ENCODE assay signal across 8 cellular contexts in the genomic region with DNA sequence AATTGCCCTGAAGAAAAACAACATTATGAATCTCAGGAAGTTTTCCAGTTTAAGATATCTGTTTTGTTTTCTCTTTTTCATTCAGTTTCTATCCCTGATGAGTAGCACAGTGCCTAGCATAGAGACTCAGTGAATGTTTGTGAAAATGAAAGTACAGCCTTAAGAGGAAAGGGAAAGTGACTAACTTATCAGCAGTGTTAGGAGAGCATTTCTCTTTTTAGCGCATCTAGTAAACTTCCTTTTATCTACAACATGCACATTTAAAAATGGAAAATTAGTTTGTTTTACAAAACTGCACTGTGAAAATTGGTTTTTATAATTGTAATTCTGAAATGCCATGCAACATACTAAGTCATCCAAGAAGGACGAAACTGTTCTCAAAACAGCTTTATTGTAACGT.
DNase-seq lines count a peak whose midpoint lies in the region; ATAC-seq and TF ChIP-seq lines count a peak whose summit lies in the region.

No MANE protein-coding gene starts in this region.

- WGBS in ovary, 3 donors, result 2 to 6% (median 2%) methylated on average over 3 of the region's 3 CpGs

- TF ChIP-seq POLR2A in ovary (IDR thresholded peaks at IDR 0.05), result no peak

- no peaks in the 10 kb centered on the region for H3K9me3 Mint-ChIP-seq in activated CD4-positive, alpha-beta T cell treated with anti-CD3 and anti-CD28 coated beads, Interleukin-2, amount 10 ng/mL, durations not matched to agents 7 days and 5 days

- peaks cover 29% of the 10 kb centered on the region for H3K4me1 ChIP-seq in ovary (ENCODE audit: insufficient read depth)
- H3K4me1 ChIP-seq in Karpas-422 (ENCODE audit: low read length), result peaks cover 13% of the 10 kb centered on the region

- H3K4me1 Mint-ChIP-seq in activated CD4-positive, alpha-beta T cell treated with anti-CD3 and anti-CD28 coated beads, Interleukin-2, amount 10 ng/mL, durations not matched to agents 7 days and 5 days, result peaks cover 38% of the 10 kb centered on the region

- H3K79me2 ChIP-seq in Karpas-422 (ENCODE audit: low read length), result peaks cover 34% of the 10 kb centered on the region

- TF ChIP-seq EP300 in ovary (IDR thresholded peaks at IDR 0.05), result no peak

- POLR2A ChIA-PET in activated CD4-positive, alpha-beta T cell treated with anti-CD3 and anti-CD28 coated beads, Interleukin-2, amount 10 ng/mL, durations not matched to agents 7 days and 5 days (lab: Charles Lee), result no interaction called here

- no peaks in the 10 kb centered on the region for H3K27me3 Mint-ChIP-seq in activated CD4-positive, alpha-beta T cell treated with anti-CD3 and anti-CD28 coated beads, Interleukin-2, amount 10 ng/mL, durations not matched to agents 7 days and 5 days

- no peak for TF ChIP-seq CTCF in cardiac fibroblast (IDR thresholded peaks at IDR 0.05; ENCODE audit: low read depth, low read length)
- TF ChIP-seq CTCF in ovary (IDR thresholded peaks at IDR 0.05), result no peak

- CTCF ChIA-PET in activated CD4-positive, alpha-beta T cell treated with anti-CD3 and anti-CD28 coated beads, Interleukin-2, amount 10 ng/mL, durations not matched to agents 7 days and 5 days (lab: Charles Lee), result interaction anchor here (0.7 kb wide), 2 partner anchors 31 to 56 kb away, joined by 3 read pairs; no protein-coding TSS in a partner anchor

- peak overlapping the region; percentile 82 for H3K27ac Mint-ChIP-seq in activated CD4-positive, alpha-beta T cell treated with anti-CD3 and anti-CD28 coated beads, Interleukin-2, amount 10 ng/mL, durations not matched to agents 7 days and 5 days

- no peaks in the 10 kb centered on the region for H3K9me3 ChIP-seq in ovary
- no peaks in the 10 kb centered on the region for H3K9me3 ChIP-seq in Karpas-422 (ENCODE audit: low read length)

- H3K27ac ChIP-seq in ovary (peak overlapping the region; percentile 36 to 91), Karpas-422 (ENCODE audit: low read length) (no peak overlapping the region)

- H2AFZ ChIP-seq in Karpas-422 (ENCODE audit: low read length), result no peak overlapping the region

- peaks cover 66% of the 10 kb centered on the region for H3K36me3 Mint-ChIP-seq in activated CD4-positive, alpha-beta T cell treated with anti-CD3 and anti-CD28 coated beads, Interleukin-2, amount 10 ng/mL, durations not matched to agents 7 days and 5 days (ENCODE audit: low read depth)

- H3K9ac ChIP-seq in Karpas-422 (ENCODE audit: low read length), result no peak overlapping the region

- H3K4me3 ChIP-seq in cardiac fibroblast (replicated peaks in 1 of 2; ENCODE audit: low read depth in 2 of 2, low read length in 2 of 2) (peak overlapping the region in 1 of 2 donors; percentile 9), ovary (peak overlapping the region; percentile 3), Karpas-422 (ENCODE audit: low read length) (no peak overlapping the region)

- intact Hi-C loops in ovary (cut with DNase I), result loop anchor here in 3 of 4 donors (10.0 kb wide), 3 partner anchors 111 to 689 kb away; a partner anchor contains a TSS

- no peaks in the 10 kb centered on the region for H3K36me3 ChIP-seq in ovary
- H3K36me3 ChIP-seq in Karpas-422 (ENCODE audit: insufficient read depth, low read length), result 0 out of 2 replicates have a peak, but pooled peaks cover 3% of the 10 kb centered on the region

- ATAC-seq in HG03108 (IDR thresholded peaks at IDR 0.05; ENCODE audit: unreplicated experiment), result peak; percentile 92

- peak overlapping the region; percentile 22 for H3K4me3 Mint-ChIP-seq in activated CD4-positive, alpha-beta T cell treated with anti-CD3 and anti-CD28 coated beads, Interleukin-2, amount 10 ng/mL, durations not matched to agents 7 days and 5 days

- H3K9me2 ChIP-seq in Karpas-422 (replicated peaks; ENCODE audit: insufficient read depth, low read length), result no peaks in the 10 kb centered on the region

- no peak overlapping the region for H3K4me2 ChIP-seq in Karpas-422 (ENCODE audit: low read depth, low read length, poor library complexity, severe bottlenecking)

- DNase-seq in activated CD4-positive, alpha-beta T cell treated with anti-CD3 and anti-CD28 coated beads, Interleukin-2, amount 10 ng/mL, durations not matched to agents 7 days and 5 days, result no peak
- DNase-seq in activated CD4-positive, alpha-beta T cell treated with anti-CD3 and anti-CD28 coated beads for 4 hours, result no peak
- DNase-seq in cardiac fibroblast (ENCODE audit: low read depth in 2 of 2) (peak; percentile 29 to 40), ovary (no peak), Karpas-422 (no peak), NCI-H1105 (lab: John Stamatoyannopoulos, UW) (no peak), T-helper 9 cell (no peak)

- H4K20me1 ChIP-seq in Karpas-422 (ENCODE audit: insufficient read depth, low read depth, low read length), result no peaks in the 10 kb centered on the region

- H3K27me3 ChIP-seq in ovary (no peaks in the 10 kb centered on the region), Karpas-422 (ENCODE audit: low read length) (no peaks in the 10 kb centered on the region)

Comparison
In these comparisons a context has a peak if more than half of its experiments do, and no peak if none do; other contexts are left out.
1. DNase-seq: peak in cardiac fibroblast (2 of 2); none in activated CD4-positive, alpha-beta T cell treated with anti-CD3 and anti-CD28 coated beads, Interleukin-2, amount 10 ng/mL, durations not matched to agents 7 days and 5 days (single experiment), activated CD4-positive, alpha-beta T cell treated with anti-CD3 and anti-CD28 coated beads for 4 hours (0 of 2), ovary (0 of 5), Karpas-422 (single experiment), NCI-H1105 (single experiment) and T-helper 9 cell (single experiment).